In genomic region chr20:1946762-1947534, GRCh38 we compare ENCODE assay signal across 9 cellular contexts. TPM values are rescaled to one million over a fixed set of nuclear protein-coding genes. Genes with fewer than 3 reads are reported as not detected.
DNase-seq lines count a peak whose midpoint lies in the region; ATAC-seq and TF ChIP-seq lines count a peak whose summit lies in the region.
"Had no signal": no experiment of that assay in that cellular context is flagged by ENCODE, and none has a peak within 500 bp of the region (broad histone marks: within the 10 kb centered on the region; RNA-seq: fewer than 3 reads in every experiment).

No MANE protein-coding gene starts in this region.

- no peaks in the 10 kb centered on the region for H3K27me3 ChIP-seq in ovary
- peaks cover 32% of the 10 kb centered on the region for H3K27me3 ChIP-seq in CD4-positive, alpha-beta T cell (ENCODE audit: control insufficient read depth, insufficient read depth, low read length)

- H3K27me3 Mint-ChIP-seq in Calu3 (ENCODE audit: unreplicated experiment) = no peaks in the 10 kb centered on the region
- H3K27me3 Mint-ChIP-seq in CD4-positive, alpha-beta T cell = peaks cover 75% of the 10 kb centered on the region

- no peak for TF ChIP-seq EP300 in ovary (IDR thresholded peaks at IDR 0.05)

- no peaks in the 10 kb centered on the region for H3K36me3 Mint-ChIP-seq in Calu3 (ENCODE audit: insufficient read depth, unreplicated experiment)
- no peaks in the 10 kb centered on the region for H3K36me3 Mint-ChIP-seq in CD4-positive, alpha-beta T cell (ENCODE audit: low read depth)

- no TSS peak for BruUV-seq in Calu3 (replicated peaks; lab: Mats Ljungman, UMichigan)

- H3K4me1 Mint-ChIP-seq in Calu3 (ENCODE audit: low read depth, unreplicated experiment) = no peaks in the 10 kb centered on the region
- no peaks in the 10 kb centered on the region for H3K4me1 Mint-ChIP-seq in CD4-positive, alpha-beta T cell (ENCODE audit: low read depth)

- ATAC-seq in left cardiac atrium (peak; percentile 9 to 24), GM19455 (IDR thresholded peaks at IDR 0.05; ENCODE audit: unreplicated experiment) (no peak)
- no peak for ATAC-seq in CD4-positive, alpha-beta T cell (ENCODE audit: poor library complexity)

- H3K9me3 Mint-ChIP-seq in Calu3 (ENCODE audit: low read depth, unreplicated experiment) = no peaks in the 10 kb centered on the region
- no peaks in the 10 kb centered on the region for H3K9me3 Mint-ChIP-seq in CD4-positive, alpha-beta T cell

- 4 to 6% (median 5%) methylated on average over 39 of the region's 39 CpGs for WGBS in ovary, 3 donors

- peak; percentile 9 for TF ChIP-seq POLR2A in ovary (IDR thresholded peaks at IDR 0.05)

- H3K36me3 ChIP-seq in ovary = no peaks in the 10 kb centered on the region

- H3K4me3 Mint-ChIP-seq in Calu3 (ENCODE audit: low read depth, unreplicated experiment) = peak overlapping the region; percentile 49
- no peak overlapping the region for H3K4me3 Mint-ChIP-seq in CD4-positive, alpha-beta T cell

- TF ChIP-seq CTCF in Calu3 (IDR thresholded peaks at IDR 0.05; ENCODE audit: unreplicated experiment) = no peak
- no peak for TF ChIP-seq CTCF in ovary (IDR thresholded peaks at IDR 0.05)
- TF ChIP-seq CTCF in CD4-positive, alpha-beta T cell (IDR thresholded peaks at IDR 0.05) = no peak
- TF ChIP-seq CTCF in GM10248 (IDR thresholded peaks at IDR 0.05; ENCODE audit: control extremely low read depth, extremely low read depth, low read depth, missing control alignments) = no peak

- CTCF ChIA-PET in Calu3 (lab: Charles Lee) = no interaction called here
- CTCF ChIA-PET in CD4-positive, alpha-beta T cell (lab: Charles Lee) = no interaction called here
- CTCF ChIA-PET in GM10248 (lab: Yijun Ruan, JAX) = interaction anchor here (1.0 kb wide), 1 partner anchor 10 kb away, joined by 3 read pairs; no protein-coding TSS in a partner anchor

- intact Hi-C loops in Calu3 (cut with micrococcal nuclease; ENCODE audit: unreplicated experiment) (no loop called here), left cardiac atrium (cut with DNase I) (no loop called here), ovary (cut with DNase I) (loop anchor here in 1 of 4 donors (5.0 kb wide), 1 partner anchor 60 kb away; no protein-coding TSS in a partner anchor)
- intact Hi-C loops in CD4-positive, alpha-beta T cell (cut with DNase I, micrococcal nuclease) = no loop called here

- POLR2A ChIA-PET in CD4-positive, alpha-beta T cell (lab: Charles Lee) = no interaction called here
- POLR2A ChIA-PET in GM10248 (lab: Yijun Ruan, JAX) = no interaction called here

- no peaks in the 10 kb centered on the region for H3K9me3 ChIP-seq in ovary
- H3K9me3 ChIP-seq in CD4-positive, alpha-beta T cell (ENCODE audit: control insufficient read depth, low read length) = no peaks in the 10 kb centered on the region

- DNase-seq in Calu3 (no peak), SW480 (ENCODE audit: low spot score) (peak; percentile 96), left cardiac atrium (peak; percentile 54), ovary (peak; percentile 53 to 85 (median 60)), GOT3 (lab: John Stamatoyannopoulos, UW) (no peak), GM10248 (ENCODE audit: extremely low spot score) (no peak)
- no peak for DNase-seq in CD4-positive, alpha-beta T cell

- peak overlapping the region in 1 of 2 donors; percentile 15 for H3K27ac ChIP-seq in ovary
- H3K27ac ChIP-seq in CD4-positive, alpha-beta T cell (ENCODE audit: low read depth, low read length) = no peak overlapping the region

- peaks cover 7% of the 10 kb centered on the region for H3K4me1 ChIP-seq in ovary (ENCODE audit: insufficient read depth)

- peak overlapping the region; percentile 14 for H3K4me3 ChIP-seq in ovary

- no peak overlapping the region for H3K27ac Mint-ChIP-seq in Calu3 (ENCODE audit: unreplicated experiment)
- no peak overlapping the region for H3K27ac Mint-ChIP-seq in CD4-positive, alpha-beta T cell

RNA-seq across cellular contexts. Expression of gene PDYN, which starts 46.9 kb away (rescaled TPM):
- total RNA-seq in Calu3 (2022) (not detected in 2 replicates), left cardiac atrium (not detected), ovary (not detected)
- not detected for polyA plus RNA-seq in ovary
- total RNA-seq in CD4-positive, alpha-beta T cell = not detected
- total RNA-seq: activated CD8-positive, alpha-beta memory T cell treated with anti-CD3 and anti-CD28 coated beads for 36 hours had no signal

RNA-seq across cellular contexts. Expression of gene SIRPA, which starts 51.7 kb away (rescaled TPM):
- 24.0 and 28.3 TPM in 2 replicates for total RNA-seq in Calu3 (2022)
- 10 to 100 TPM; 38.4 to 46.2 TPM for total RNA-seq in left cardiac atrium
- 10 to 100 TPM; 20.0 to 45.6 (median 28.7) TPM for total RNA-seq in ovary
- 10 to 100 TPM; 15.7 to 26.6 TPM for polyA plus RNA-seq in ovary
- total RNA-seq in CD4-positive, alpha-beta T cell = under 1 TPM; 0.60 to 0.64 TPM

Comparison
In these comparisons a context has a peak if more than half of its experiments do, and no peak if none do; other contexts are left out.
1. DNase-seq: peak in SW480 (single experiment), left cardiac atrium (single experiment) and ovary (5 of 5); none in Calu3 (single experiment), GOT3 (single experiment), CD4-positive, alpha-beta T cell (0 of 10) and GM10248 (single experiment).
2. ATAC-seq: peak in left cardiac atrium (2 of 2); none in GM19455 (single experiment) and CD4-positive, alpha-beta T cell (single experiment).
3. RNA of gene SIRPA, which starts 51.7 kb away (total RNA-seq): 38.4 to 46.2 TPM in left cardiac atrium, 20.0 to 45.6 TPM in ovary and 24.0 to 28.3 TPM in Calu3; 0.60 to 0.64 TPM in CD4-positive, alpha-beta T cell; every median in the first group is over 10 times any median in the second.